23 cellular contexts compared by ENCODE assay signal in genomic region chr10:108095932-108096925, GRCh38.
"Had no signal": no experiment of that assay in that cellular context is flagged by ENCODE, and none has a peak within 500 bp of the region (broad histone marks: within the 10 kb centered on the region; RNA-seq: fewer than 3 reads in every experiment).

No MANE protein-coding gene starts in this region.

- H3K9ac ChIP-seq: parathyroid adenoma had no signal

- H3K4me1 ChIP-seq: ascending aorta, gastroesophageal sphincter, parathyroid adenoma, tibial artery, uterus had no signal

- H3K27ac ChIP-seq: ascending aorta, gastroesophageal sphincter, neutrophil, parathyroid adenoma, tibial artery, uterus had no signal

- DNase-seq: activated CD4-positive, alpha-beta memory T cell treated with anti-CD3 and anti-CD28 coated beads for 36 hours; activated CD4-positive, alpha-beta T cell treated with anti-CD3 and anti-CD28 coated beads for 36 hours; activated naive CD4-positive, alpha-beta T cell treated with anti-CD3 and anti-CD28 coated beads for 36 hours; activated naive CD8-positive, alpha-beta T cell treated with anti-CD3 and anti-CD28 coated beads, Interleukin-2, amount 50 U/mL, for 24 hours; activated T-cell treated with anti-CD3 and anti-CD28 coated beads for 4 hours; cerebellar nuclear complex; cortex of kidney; effector CD4-positive, alpha-beta T cell; immature natural killer cell; natural killer cell; stimulated activated CD4-positive, alpha-beta T cell treated with anti-CD3 and anti-CD28 coated beads, Interleukin-12 subunit alpha, Interleukin-12 subunit beta, amount 100 ng/mL, for 4 hours; stimulated activated CD4-positive, alpha-beta T cell treated with anti-CD3 and anti-CD28 coated beads, Interleukin-2, amount 100 ng/mL, for 24 hours; stimulated activated naive CD4-positive, alpha-beta T cell treated with Interleukin-2 at 50 U/mL for 16 hours; substantia nigra; tibial artery; uterus had no signal

- ATAC-seq: activated CD4-positive, alpha-beta T cell treated with anti-CD3 and anti-CD28 coated beads for 36 hours; activated naive CD8-positive, alpha-beta T cell treated with anti-CD3 and anti-CD28 coated beads, Interleukin-2, amount 50 U/mL, for 24 hours; activated T-helper 17 cell treated with anti-CD3 and anti-CD28 coated beads, Interleukin-2, amount 50 U/mL, for 72 hours; esophagus mucosa; gastroesophageal sphincter had no signal

- H3K9me3 Mint-ChIP-seq: activated naive CD8-positive, alpha-beta T cell treated with anti-CD3 and anti-CD28 coated beads, Interleukin-2, amount 50 U/mL, for 24 hours; T-helper 2 cell treated with Interferon-gamma antibody and Interleukin-4, amounts not matched to agents 5 μg/mL and 100 μg/mL, for 36 hours had no signal

- H3K27me3 Mint-ChIP-seq: activated CD4-positive, alpha-beta memory T cell treated with anti-CD3 and anti-CD28 coated beads for 36 hours; activated CD4-positive, alpha-beta T cell treated with anti-CD3 and anti-CD28 coated beads for 36 hours; activated naive CD8-positive, alpha-beta T cell treated with anti-CD3 and anti-CD28 coated beads, Interleukin-2, amount 50 U/mL, for 24 hours; activated T-helper 17 cell treated with anti-CD3 and anti-CD28 coated beads, Interleukin-2, amount 50 U/mL, for 72 hours had no signal

- H3K27ac Mint-ChIP-seq: activated CD4-positive, alpha-beta memory T cell treated with anti-CD3 and anti-CD28 coated beads for 36 hours; activated CD4-positive, alpha-beta T cell treated with anti-CD3 and anti-CD28 coated beads for 36 hours; activated naive CD4-positive, alpha-beta T cell treated with anti-CD3 and anti-CD28 coated beads for 36 hours; activated naive CD8-positive, alpha-beta T cell treated with anti-CD3 and anti-CD28 coated beads, Interleukin-2, amount 50 U/mL, for 24 hours; activated T-helper 17 cell treated with anti-CD3 and anti-CD28 coated beads, Interleukin-2, amount 50 U/mL, for 72 hours; immature natural killer cell; natural killer cell; T-helper 2 cell treated with Interferon-gamma antibody and Interleukin-4, amounts not matched to agents 5 μg/mL and 100 μg/mL, for 36 hours had no signal

- H3K4me3 Mint-ChIP-seq: activated CD4-positive, alpha-beta memory T cell treated with anti-CD3 and anti-CD28 coated beads for 36 hours; activated CD4-positive, alpha-beta T cell treated with anti-CD3 and anti-CD28 coated beads for 36 hours; activated naive CD4-positive, alpha-beta T cell treated with anti-CD3 and anti-CD28 coated beads for 36 hours; activated naive CD8-positive, alpha-beta T cell treated with anti-CD3 and anti-CD28 coated beads, Interleukin-2, amount 50 U/mL, for 24 hours; activated T-helper 17 cell treated with anti-CD3 and anti-CD28 coated beads, Interleukin-2, amount 50 U/mL, for 72 hours; immature natural killer cell; natural killer cell; T-helper 2 cell treated with Interferon-gamma antibody and Interleukin-4, amounts not matched to agents 5 μg/mL and 100 μg/mL, for 36 hours had no signal

- H3K36me3 Mint-ChIP-seq: activated CD4-positive, alpha-beta memory T cell treated with anti-CD3 and anti-CD28 coated beads for 36 hours; immature natural killer cell had no signal

- H3K27me3 ChIP-seq: ascending aorta, neutrophil, tibial artery, uterus had no signal

- H3K79me2 ChIP-seq: parathyroid adenoma had no signal

- H3K4me3 ChIP-seq: ascending aorta, gastroesophageal sphincter, tibial artery, uterus had no signal

- H3K4me1 Mint-ChIP-seq: activated CD4-positive, alpha-beta T cell treated with anti-CD3 and anti-CD28 coated beads for 36 hours; activated naive CD8-positive, alpha-beta T cell treated with anti-CD3 and anti-CD28 coated beads, Interleukin-2, amount 50 U/mL, for 24 hours; activated T-helper 17 cell treated with anti-CD3 and anti-CD28 coated beads, Interleukin-2, amount 50 U/mL, for 72 hours; immature natural killer cell; natural killer cell had no signal

- H3K36me3 ChIP-seq: ascending aorta, gastroesophageal sphincter, neutrophil, tibial artery, uterus had no signal
